11 cellular contexts compared by ENCODE assay signal in the genomic region with DNA sequence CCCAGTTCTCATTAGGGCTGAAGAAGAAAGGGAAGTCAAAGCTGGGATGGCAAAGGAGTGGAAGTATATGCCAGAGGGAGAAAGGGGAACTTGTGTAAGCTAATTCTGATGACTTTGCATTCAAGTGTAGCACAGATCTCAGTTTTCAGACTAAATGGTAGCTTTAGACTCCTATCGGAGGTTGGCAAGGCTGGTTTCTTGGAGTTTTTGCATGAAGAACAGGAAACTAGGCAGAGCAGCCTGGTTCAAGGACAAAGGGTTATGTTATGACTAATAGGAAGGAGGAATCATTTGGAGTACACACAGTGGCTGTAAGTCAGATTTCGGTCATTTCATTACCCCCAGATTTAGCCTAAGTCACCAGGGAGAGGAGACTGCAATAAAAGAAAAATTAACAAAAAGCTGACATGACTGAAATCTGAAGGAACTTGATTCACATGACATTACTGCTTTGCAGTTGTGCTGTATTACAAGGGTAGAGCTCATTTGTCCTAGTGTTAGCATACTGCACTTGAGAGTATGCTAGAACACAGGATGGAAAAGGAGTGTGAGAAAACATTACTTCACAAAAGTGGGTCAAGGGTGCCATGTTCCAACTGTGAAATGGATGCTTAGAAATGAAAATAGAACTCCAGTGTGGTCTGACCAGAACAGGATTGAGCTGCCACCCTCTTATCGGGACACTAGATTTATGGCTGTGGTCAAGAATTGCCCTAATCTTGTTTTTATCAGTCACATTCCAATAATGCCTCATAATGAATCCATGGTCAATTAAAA. TPM values are rescaled to one million over a fixed set of nuclear protein-coding genes. Genes with fewer than 3 reads are reported as not detected.
A peak's percentile ranks its signal among the peaks of the same experiment; 100 is the strongest.
DNase-seq lines count a peak whose midpoint lies in the region; ATAC-seq and TF ChIP-seq lines count a peak whose summit lies in the region.
"Had no signal": no experiment of that assay in that cellular context is flagged by ENCODE, and none has a peak within 500 bp of the region (broad histone marks: within the 10 kb centered on the region; RNA-seq: fewer than 3 reads in every experiment).

No MANE protein-coding gene starts in this region.

- DNase-seq in Right ventricle myocardium inferior (ENCODE audit: missing footprints) (no peak), cardiac septum (ENCODE audit: low spot score) (no peak), coronary artery (ENCODE audit: low spot score) (no peak), aorta (no peak), GM13977 (ENCODE audit: low spot score) (no peak), AG08396 (ENCODE audit: low spot score) (no peak)
- DNase-seq: NCI-H1694 treated with DMSO at 0.1 percent for 48 hours, occipital lobe had no signal

- intact Hi-C loops in Right ventricle myocardium inferior (cut with DNase I) (no loop called here), cardiac septum (cut with DNase I) (no loop called here), aorta (cut with DNase I) (loop anchor here in 1 of 2 donors (5.0 to 10.0 kb wide), 2 partner anchors 406 to 571 kb away; no protein-coding TSS in a partner anchor)

- H3K27me3 ChIP-seq in aorta (ENCODE audit: control insufficient read depth in 1 of 2, insufficient read depth in 2 of 2, low read length in 1 of 2), result no peaks in the 10 kb centered on the region

- H3K9me3 ChIP-seq in mesodermal cell (ENCODE audit: control insufficient read depth, low read length), result no peaks in the 10 kb centered on the region
- H3K9me3 ChIP-seq in aorta (ENCODE audit: control insufficient read depth, low read length), result no peaks in the 10 kb centered on the region

- 81 to 94% methylated on average over 1 to 3 of the region's 3 CpGs for WGBS in mesodermal cell (ENCODE audit: insufficient coverage in 2 of 2), 2 experiments
- WGBS in aorta, 2 donors, result 49 to 52% methylated on average over 3 of the region's 3 CpGs

- no peak overlapping the region for H3K4me3 ChIP-seq in coronary artery
- H3K4me3 ChIP-seq in mesodermal cell (ENCODE audit: extremely low read depth, insufficient read depth, low read length, poor library complexity, severe bottlenecking), result no peak overlapping the region
- no peak overlapping the region for H3K4me3 ChIP-seq in aorta (ENCODE audit: low read length in 2 of 2)

- in situ Hi-C loops in GM13977 (cut with MboI; ENCODE audit: low pct_unique_long_range_greater_than_20kb, low sequenced_read_pairs, unreplicated experiment), result loop anchor here (10.0 kb wide), 1 partner anchor 124 kb away; no protein-coding TSS in a partner anchor

- ATAC-seq in Right ventricle myocardium inferior (peak; percentile 49), aorta (ENCODE audit: low FRiP score) (peak; percentile 77), HG03457 (IDR thresholded peaks at IDR 0.05; ENCODE audit: unreplicated experiment) (no peak)

- peak overlapping the region; percentile 3 to 42 for H3K27ac ChIP-seq in coronary artery
- H3K27ac ChIP-seq in mesodermal cell (ENCODE audit: low read depth, low read length, severe bottlenecking), result peak overlapping the region; percentile 62
- H3K27ac ChIP-seq in aorta (ENCODE audit: low read depth in 1 of 2, low read length in 2 of 2), result no peak overlapping the region
- H3K27ac ChIP-seq: epithelial cell of prostate had no signal

- H3K4me1 ChIP-seq in mesodermal cell (ENCODE audit: control insufficient read depth, insufficient read depth, low read length, poor library complexity, severe bottlenecking) (peaks cover 8% of the 10 kb centered on the region), aorta (ENCODE audit: control insufficient read depth in 1 of 2, insufficient read depth in 2 of 2, low read length in 2 of 2) (peaks cover 5 to 7% of the 10 kb centered on the region in 2 donors)

- H3K36me3 ChIP-seq in mesodermal cell (ENCODE audit: control insufficient read depth, insufficient read depth, low read length) (no peaks in the 10 kb centered on the region), aorta (ENCODE audit: control insufficient read depth in 1 of 2, insufficient read depth in 2 of 2, low read length in 1 of 2) (no peaks in the 10 kb centered on the region)

- TF ChIP-seq CTCF in coronary artery (IDR thresholded peaks at IDR 0.05) (no peak), GM13977 (IDR thresholded peaks at IDR 0.05; ENCODE audit: extremely low read depth, insufficient read depth, missing control alignments) (no peak)

RNA-seq across cellular contexts. Expression of a gene that starts 23.6 kb away (rescaled TPM):
- total RNA-seq in Right ventricle myocardium inferior (14.1 TPM), cardiac septum (5.3 TPM), aorta (10 to 100 TPM; 31.9 to 76.1 TPM)
- polyA plus RNA-seq in mesodermal cell (2013, experiment 1 of 2), result 7.7 TPM
- polyA plus RNA-seq in mesodermal cell (2013, experiment 2 of 2), result 7.3 TPM
- polyA plus RNA-seq in aorta, result 1 to 10 TPM; 1.5 to 3.1 TPM

RNA-seq across cellular contexts. Expression of a gene that starts 34.5 kb away (rescaled TPM):
- 16.7 TPM for total RNA-seq in Right ventricle myocardium inferior
- total RNA-seq in cardiac septum, result 27.9 TPM
- 34.6 TPM for polyA plus RNA-seq in mesodermal cell (2013, experiment 1 of 2)
- 28.7 TPM for polyA plus RNA-seq in mesodermal cell (2013, experiment 2 of 2)
- total RNA-seq in aorta, result 10 to 100 TPM; 76.8 to 82.0 TPM
- 10 to 100 TPM in 1 of 2 donors, 1 to 10 TPM in 1; 6.4 to 18.3 TPM for polyA plus RNA-seq in aorta

Comparison
In these comparisons a context has a peak if more than half of its experiments do, and no peak if none do; other contexts are left out.
1. H3K27ac ChIP-seq: peak in coronary artery (2 of 2) and mesodermal cell (single experiment); none in aorta (0 of 2).